Comparison of ENCODE assay signal across 8 cellular contexts in genomic region chr2:144516981-144517824, GRCh38. TPM values are rescaled to one million over a fixed set of nuclear protein-coding genes. Genes with fewer than 3 reads are reported as not detected.
DNase-seq lines count a peak whose midpoint lies in the region; ATAC-seq and TF ChIP-seq lines count a peak whose summit lies in the region.

No MANE protein-coding gene starts in this region.

- DNase-seq in EH (ENCODE audit: low read depth) = peak; percentile 97
- DNase-seq in HT1080 (ENCODE audit: low read depth) = peak; percentile 82
- DNase-seq in T-helper 2 cell = peak in 4 of 5 experiments; percentile 23 to 88 (median 46)
- DNase-seq in colonic mucosa = no peak
- DNase-seq in left lung = peak in 1 of 2 donors; percentile 92
- peak; percentile 58 for DNase-seq in stimulated activated CD4-positive, alpha-beta T cell treated with anti-CD3 and anti-CD28 coated beads, Interleukin-4, amount 100 ng/mL, for 24 hours
- DNase-seq in ecto neural progenitor cell (ENCODE audit: low spot score) = no peak

- H3K9ac ChIP-seq in colonic mucosa (ENCODE audit: low read depth in 2 of 2, low read length in 2 of 2) = peak overlapping the region; percentile 60 to 83

- no peaks in the 10 kb centered on the region for H3K4me1 ChIP-seq in colonic mucosa
- H3K4me1 ChIP-seq in left lung = peaks cover 0 to 39% of the 10 kb centered on the region in 2 donors

- peak; percentile 60 for ATAC-seq in GM21447 (IDR thresholded peaks at IDR 0.05; ENCODE audit: unreplicated experiment)
- peak; percentile 28 for ATAC-seq in left lung

- H3K27me3 ChIP-seq in colonic mucosa = peaks cover 26% of the 10 kb centered on the region
- peaks cover 3 to 78% of the 10 kb centered on the region in 2 donors for H3K27me3 ChIP-seq in left lung

- TF ChIP-seq CTCF in colonic mucosa (IDR thresholded peaks at IDR 0.05) (no peak), left lung (IDR thresholded peaks at IDR 0.05) (no peak)

- H3K27ac ChIP-seq in colonic mucosa (peak overlapping the region; percentile 72), left lung (peak overlapping the region; percentile 98 to 99)

- no peaks in the 10 kb centered on the region for H3K9me3 ChIP-seq in colonic mucosa
- H3K9me3 ChIP-seq in left lung = no peaks in the 10 kb centered on the region

- intact Hi-C loops in colonic mucosa (cut with DNase I) (no loop called here), left lung (cut with DNase I) (loop anchor here in 1 of 2 donors (10.0 kb wide), 1 partner anchor 1082 kb away; no protein-coding TSS in a partner anchor)

- H3K4me3 ChIP-seq in colonic mucosa (peak overlapping the region; percentile 52), left lung (peak overlapping the region; percentile 49 to 65)

- H3K36me3 ChIP-seq in colonic mucosa (no peaks in the 10 kb centered on the region), left lung (peaks cover 0 to 6% of the 10 kb centered on the region in 2 donors)

RNA-seq across cellular contexts. Expression of gene ZEB2, which starts 2.7 kb away (rescaled TPM):
- total RNA-seq in HT1080 (2014; rRNA removed; shearing (Covaris generic)) = 13.1 and 15.5 TPM in 2 replicates
- polyA plus RNA-seq in HT1080 (2015; cell fraction: cytosol; rRNA removed) = 11.4 and 13.0 TPM in 2 replicates
- 15.5 and 17.5 TPM in 2 replicates for polyA plus RNA-seq in HT1080 (2015; cell fraction: nucleus; rRNA removed)
- total RNA-seq in colonic mucosa = 10 to 100 TPM; 17.4 to 29.6 TPM
- 100 to 1,000 TPM; 141 to 272 TPM for total RNA-seq in left lung

Comparison
In these comparisons a context has a peak if more than half of its experiments do, and no peak if none do; other contexts are left out.
1. DNase-seq: peak in EH (single experiment), HT1080 (single experiment), T-helper 2 cell (4 of 5) and stimulated activated CD4-positive, alpha-beta T cell treated with anti-CD3 and anti-CD28 coated beads, Interleukin-4, amount 100 ng/mL, for 24 hours (single experiment); none in colonic mucosa (single experiment) and ecto neural progenitor cell (single experiment).